9 cellular contexts compared by ENCODE assay signal in genomic region chr15:59741274-59741906, GRCh38. TPM values are rescaled to one million over a fixed set of nuclear protein-coding genes. Genes with fewer than 3 reads are reported as not detected.
DNase-seq lines count a peak whose midpoint lies in the region; ATAC-seq, FAIRE-seq and TF ChIP-seq lines count a peak whose summit lies in the region.
"Had no signal": no experiment of that assay in that cellular context is flagged by ENCODE, and none has a peak within 500 bp of the region (broad histone marks: within the 10 kb centered on the region; RNA-seq: fewer than 3 reads in every experiment).

No MANE protein-coding gene starts in this region.

- H3K4me2 ChIP-seq in Loucy (ENCODE audit: low read depth, low read length, poor library complexity, severe bottlenecking) = no peak overlapping the region

- H3K79me2 ChIP-seq in Loucy (ENCODE audit: insufficient read depth, low read length) = no peaks in the 10 kb centered on the region

- H4K20me1 ChIP-seq in Loucy (ENCODE audit: insufficient read depth, low read length, poor library complexity, severe bottlenecking) = no peaks in the 10 kb centered on the region

- H3K4me3 ChIP-seq in Loucy (ENCODE audit: low read length, poor library complexity, severe bottlenecking) = no peak overlapping the region
- H3K4me3 ChIP-seq in kidney (ENCODE audit: low read length in 2 of 2) = no peak overlapping the region

- H3K9ac ChIP-seq in Loucy (ENCODE audit: low read depth, low read length, poor library complexity, severe bottlenecking) (no peak overlapping the region), kidney (ENCODE audit: low read length in 2 of 2) (no peak overlapping the region)

- no peaks in the 10 kb centered on the region for H3K4me1 ChIP-seq in Loucy (ENCODE audit: insufficient read depth, low read length, poor library complexity, severe bottlenecking)
- H3K4me1 ChIP-seq in kidney (ENCODE audit: control insufficient read depth in 1 of 2, insufficient read depth in 1 of 2, low read depth in 1 of 2, low read length in 2 of 2) = no peaks in the 10 kb centered on the region

- H3K27ac ChIP-seq in kidney (ENCODE audit: low read depth in 2 of 2, low read length in 2 of 2) = no peak overlapping the region

- DNase-seq in DMS114 treated with DMSO at 0.1 percent for 48 hours (lab: John Stamatoyannopoulos, UW; ENCODE audit: unreplicated experiment) = peak; percentile 12
- DNase-seq in SHP77 treated with DMSO at 0.1 percent for 48 hours (lab: John Stamatoyannopoulos, UW) = peak; percentile 22
- DNase-seq in kidney = no peak
- no peak for DNase-seq in activated effector memory CD4-positive, alpha-beta T cell treated with Interleukin-2 at 50 U/mL for 16 hours
- DNase-seq in activated CD8-positive, alpha-beta memory T cell treated with anti-CD3 and anti-CD28 coated beads, Interleukin-2, amount 50 U/mL, for 48 hours = no peak

- intact Hi-C loops in kidney (cut with DNase I) = no loop called here

- H3F3A ChIP-seq in Loucy (ENCODE audit: low read depth) = no peaks in the 10 kb centered on the region

- H2AFZ ChIP-seq in Loucy (ENCODE audit: low read length) = no peak overlapping the region

- H3K9me2 ChIP-seq in Loucy (replicated peaks; ENCODE audit: low read depth, low read length) = no peaks in the 10 kb centered on the region

- no peaks in the 10 kb centered on the region for H3K27me3 ChIP-seq in Loucy (ENCODE audit: insufficient read depth, low read length, poor library complexity, severe bottlenecking)

- no peak for FAIRE-seq in kidney (lab: Jason Lieb, UNC)
- FAIRE-seq: astrocyte had no signal

- H3K9me3 ChIP-seq in Loucy (ENCODE audit: insufficient read depth, low read depth, low read length) = no peaks in the 10 kb centered on the region; the same call in 1 of the 2 replicates
- H3K9me3 ChIP-seq in kidney (ENCODE audit: control insufficient read depth in 1 of 2, low read length in 2 of 2) = no peaks in the 10 kb centered on the region

- H3K36me3 ChIP-seq in Loucy (ENCODE audit: insufficient read depth, low read length) (no peaks in the 10 kb centered on the region), kidney (ENCODE audit: control insufficient read depth in 1 of 2, insufficient read depth in 2 of 2, low read length in 2 of 2) (no peaks in the 10 kb centered on the region)

- ATAC-seq in GM21737 (IDR thresholded peaks at IDR 0.05; ENCODE audit: unreplicated experiment) = no peak
- no peak for ATAC-seq in GM19467 (IDR thresholded peaks at IDR 0.05; ENCODE audit: unreplicated experiment)

- TF ChIP-seq CTCF in Loucy (conservative IDR thresholded peaks at IDR 0.05; ENCODE audit: low read length) = peak; percentile 74
- TF ChIP-seq CTCF in kidney (IDR thresholded peaks at IDR 0.05; ENCODE audit: borderline replicate concordance, extremely low read depth, insufficient read depth) = peak; percentile 1

RNA-seq across cellular contexts. Expression of gene BNIP2, which starts 52.3 kb away (rescaled TPM):
- total RNA-seq in kidney = 73.8 TPM
- 18.2 TPM for polyA plus RNA-seq in kidney (ENCODE audit: insufficient read depth, low read depth, low replicate concordance)

Comparison
In these comparisons a context has a peak if more than half of its experiments do, and no peak if none do; other contexts are left out.
1. DNase-seq: peak in DMS114 treated with DMSO at 0.1 percent for 48 hours (single experiment) and SHP77 treated with DMSO at 0.1 percent for 48 hours (single experiment); none in kidney (single experiment), activated effector memory CD4-positive, alpha-beta T cell treated with Interleukin-2 at 50 U/mL for 16 hours (single experiment) and activated CD8-positive, alpha-beta memory T cell treated with anti-CD3 and anti-CD28 coated beads, Interleukin-2, amount 50 U/mL, for 48 hours (single experiment).